ENCODE assay signal across 2 cellular contexts in genomic region chr7:534075-534474, GRCh38.
TF ChIP-seq lines count a peak whose summit lies in the region.

No MANE protein-coding gene starts in this region.

TF ChIP-seq in HepG2, 621 proteins besides CTCF, POLR2A, EP300 and RAD21:
- TF ChIP-seq PHF5A (CRISPR knock-in tag; IDR thresholded peaks at IDR 0.05; ENCODE audit: low read depth, unreplicated experiment) (no peak), ATF1 (CRISPR knock-in tag; IDR thresholded peaks at IDR 0.05) (no peak), ZNF770 (CRISPR knock-in tag; IDR thresholded peaks at IDR 0.05) (peak; percentile 83), RXRA (CRISPR knock-in tag; IDR thresholded peaks at IDR 0.05) (no peak), SNAPC2 (CRISPR knock-in tag; IDR thresholded peaks at IDR 0.05) (no peak), ZNF10 (CRISPR knock-in tag; IDR thresholded peaks at IDR 0.05; ENCODE audit: borderline replicate concordance, low read depth) (no peak), STAT5B (CRISPR knock-in tag; IDR thresholded peaks at IDR 0.05) (no peak), RORA (CRISPR knock-in tag; IDR thresholded peaks at IDR 0.05) (no peak)
- TF ChIP-seq, protein P1, sequence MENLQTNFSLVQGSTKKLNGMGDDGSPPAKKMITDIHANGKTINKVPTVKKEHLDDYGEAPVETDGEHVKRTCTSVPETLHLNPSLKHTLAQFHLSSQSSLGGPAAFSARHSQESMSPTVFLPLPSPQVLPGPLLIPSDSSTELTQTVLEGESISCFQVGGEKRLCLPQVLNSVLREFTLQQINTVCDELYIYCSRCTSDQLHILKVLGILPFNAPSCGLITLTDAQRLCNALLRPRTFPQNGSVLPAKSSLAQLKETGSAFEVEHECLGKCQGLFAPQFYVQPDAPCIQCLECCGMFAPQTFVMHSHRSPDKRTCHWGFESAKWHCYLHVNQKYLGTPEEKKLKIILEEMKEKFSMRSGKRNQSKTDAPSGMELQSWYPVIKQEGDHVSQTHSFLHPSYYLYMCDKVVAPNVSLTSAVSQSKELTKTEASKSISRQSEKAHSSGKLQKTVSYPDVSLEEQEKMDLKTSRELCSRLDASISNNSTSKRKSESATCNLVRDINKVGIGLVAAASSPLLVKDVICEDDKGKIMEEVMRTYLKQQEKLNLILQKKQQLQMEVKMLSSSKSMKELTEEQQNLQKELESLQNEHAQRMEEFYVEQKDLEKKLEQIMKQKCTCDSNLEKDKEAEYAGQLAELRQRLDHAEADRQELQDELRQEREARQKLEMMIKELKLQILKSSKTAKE (CRISPR knock-in tag; IDR thresholded peaks at IDR 0.05; ENCODE audit: borderline replicate concordance), result no peak

TF ChIP-seq in H1, 55 proteins besides CTCF, POLR2A, EP300 and RAD21:
- TF ChIP-seq SUZ12 (IDR thresholded peaks at IDR 0.05; ENCODE audit: low read length) (no peak), CHD2 (IDR thresholded peaks at IDR 0.05; ENCODE audit: low read length) (no peak), PHF8 (conservative IDR thresholded peaks at IDR 0.05; ENCODE audit: low read depth, low read length) (no peak), EGR1 (IDR thresholded peaks at IDR 0.05; ENCODE audit: borderline replicate concordance, low read depth, low read length) (no peak), TAF1 (IDR thresholded peaks at IDR 0.05; ENCODE audit: low read depth, low read length) (no peak), TAF7 (optimal IDR thresholded peaks at IDR 0.05; ENCODE audit: borderline replicate concordance, low read depth, low read length) (no peak), SP4 (IDR thresholded peaks at IDR 0.05; ENCODE audit: low read length) (no peak), ATF2 (IDR thresholded peaks at IDR 0.05; ENCODE audit: low read length) (no peak), BACH1 (IDR thresholded peaks at IDR 0.05; ENCODE audit: low read length) (no peak), SP1 (IDR thresholded peaks at IDR 0.05; ENCODE audit: low read depth, low read length) (no peak), POU5F1 (IDR thresholded peaks at IDR 0.05; ENCODE audit: low read depth, low read length) (no peak), RBBP5 (IDR thresholded peaks at IDR 0.05; ENCODE audit: borderline replicate concordance, low read depth, low read length) (no peak), SAP30 (IDR thresholded peaks at IDR 0.05; ENCODE audit: insufficient read depth, insufficient replicate concordance, low read length) (no peak), CREB1 (IDR thresholded peaks at IDR 0.05) (no peak), HDAC6 (IDR thresholded peaks at IDR 0.05; ENCODE audit: low read depth, low read length) (no peak)
- TF ChIP-seq, protein P2, sequence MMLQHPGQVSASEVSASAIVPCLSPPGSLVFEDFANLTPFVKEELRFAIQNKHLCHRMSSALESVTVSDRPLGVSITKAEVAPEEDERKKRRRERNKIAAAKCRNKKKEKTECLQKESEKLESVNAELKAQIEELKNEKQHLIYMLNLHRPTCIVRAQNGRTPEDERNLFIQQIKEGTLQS (IDR thresholded peaks at IDR 0.05; ENCODE audit: insufficient read depth, low read depth, low read length), result no peak
- TF ChIP-seq, protein P3, sequence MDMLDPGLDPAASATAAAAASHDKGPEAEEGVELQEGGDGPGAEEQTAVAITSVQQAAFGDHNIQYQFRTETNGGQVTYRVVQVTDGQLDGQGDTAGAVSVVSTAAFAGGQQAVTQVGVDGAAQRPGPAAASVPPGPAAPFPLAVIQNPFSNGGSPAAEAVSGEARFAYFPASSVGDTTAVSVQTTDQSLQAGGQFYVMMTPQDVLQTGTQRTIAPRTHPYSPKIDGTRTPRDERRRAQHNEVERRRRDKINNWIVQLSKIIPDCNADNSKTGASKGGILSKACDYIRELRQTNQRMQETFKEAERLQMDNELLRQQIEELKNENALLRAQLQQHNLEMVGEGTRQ (IDR thresholded peaks at IDR 0.05; ENCODE audit: low read length), result no peak
TF ChIP-seq in H1: peak in this region for 0.
